1 cellular context compared by ENCODE assay signal in the genomic region with DNA sequence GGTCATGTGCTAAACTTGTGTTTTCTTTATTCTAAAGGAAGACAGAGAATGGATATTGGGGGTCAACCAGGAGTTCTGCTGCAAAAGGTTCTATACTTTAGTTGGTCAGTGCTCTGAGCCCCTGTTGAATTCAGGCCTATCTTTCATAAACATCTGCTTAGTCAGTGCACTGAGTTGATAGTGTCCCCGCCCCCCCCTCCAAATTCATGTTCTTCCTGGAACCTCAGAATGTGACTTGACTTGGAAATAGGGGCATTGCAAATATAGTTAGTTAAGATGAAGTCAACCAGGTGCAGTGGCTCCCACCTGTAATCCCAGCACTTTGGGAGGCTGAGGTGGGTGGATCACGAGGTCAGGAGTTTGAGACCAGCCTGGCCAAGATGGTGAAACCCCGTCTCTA.
TF ChIP-seq lines count a peak whose summit lies in the region.

No MANE protein-coding gene starts in this region.

TF ChIP-seq in WTC11, 78 proteins besides CTCF, POLR2A, EP300 and RAD21 (continued from another document):
- TF ChIP-seq, protein P1, sequence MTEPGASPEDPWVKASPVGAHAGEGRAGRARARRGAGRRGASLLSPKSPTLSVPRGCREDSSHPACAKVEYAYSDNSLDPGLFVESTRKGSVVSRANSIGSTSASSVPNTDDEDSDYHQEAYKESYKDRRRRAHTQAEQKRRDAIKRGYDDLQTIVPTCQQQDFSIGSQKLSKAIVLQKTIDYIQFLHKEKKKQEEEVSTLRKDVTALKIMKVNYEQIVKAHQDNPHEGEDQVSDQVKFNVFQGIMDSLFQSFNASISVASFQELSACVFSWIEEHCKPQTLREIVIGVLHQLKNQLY (CRISPR knock-in tag; IDR thresholded peaks at IDR 0.05): no peak
- TF ChIP-seq E2F5 (CRISPR knock-in tag; IDR thresholded peaks at IDR 0.05) (no peak), NFE2L1 (CRISPR knock-in tag; IDR thresholded peaks at IDR 0.05) (no peak), ZNF121 (CRISPR knock-in tag; IDR thresholded peaks at IDR 0.05) (no peak), HMGA2 (CRISPR knock-in tag; IDR thresholded peaks at IDR 0.05) (no peak), IRF2 (CRISPR knock-in tag; IDR thresholded peaks at IDR 0.05; ENCODE audit: borderline replicate concordance, low read depth) (no peak), CBFB (CRISPR knock-in tag; IDR thresholded peaks at IDR 0.05; ENCODE audit: low read depth) (no peak), ZBTB21 (CRISPR knock-in tag; IDR thresholded peaks at IDR 0.05; ENCODE audit: borderline replicate concordance) (no peak), SP1 (CRISPR knock-in tag; conservative IDR thresholded peaks at IDR 0.05) (no peak)
- TF ChIP-seq, protein P2, sequence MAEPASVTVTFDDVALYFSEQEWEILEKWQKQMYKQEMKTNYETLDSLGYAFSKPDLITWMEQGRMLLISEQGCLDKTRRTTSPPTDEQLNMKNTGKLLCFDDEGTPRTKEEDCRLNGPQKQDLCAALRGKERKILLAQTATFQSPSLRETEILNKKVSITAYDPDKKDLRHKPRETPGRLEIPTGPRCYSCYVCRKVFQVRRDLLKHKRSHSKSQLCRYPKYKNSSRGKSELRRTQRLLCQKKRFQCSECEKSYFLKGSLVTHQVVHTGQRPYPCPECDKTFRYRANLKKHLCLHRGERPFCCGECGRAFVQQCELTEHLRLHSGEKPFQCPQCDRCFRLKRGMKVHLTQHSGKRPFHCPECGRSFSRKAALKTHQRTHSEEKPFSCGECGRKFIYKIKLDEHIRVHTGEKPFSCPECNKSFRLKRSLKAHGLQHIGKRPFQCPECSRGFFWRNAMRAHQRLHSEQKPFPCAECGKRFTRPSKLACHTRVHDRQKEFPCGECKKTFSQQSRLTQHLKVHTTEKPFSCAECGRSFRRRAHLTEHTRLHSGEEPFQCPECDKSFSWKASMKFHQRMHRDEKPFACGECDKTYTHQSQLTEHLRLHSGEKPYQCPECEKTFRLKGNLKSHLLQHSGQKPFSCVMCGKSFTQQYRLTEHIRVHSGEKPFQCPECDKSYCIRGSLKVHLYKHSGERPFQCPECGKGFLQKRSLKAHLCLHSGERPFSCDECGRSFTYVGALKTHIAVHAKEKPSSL (CRISPR knock-in tag; conservative IDR thresholded peaks at IDR 0.05): no peak
